In the genomic region with DNA sequence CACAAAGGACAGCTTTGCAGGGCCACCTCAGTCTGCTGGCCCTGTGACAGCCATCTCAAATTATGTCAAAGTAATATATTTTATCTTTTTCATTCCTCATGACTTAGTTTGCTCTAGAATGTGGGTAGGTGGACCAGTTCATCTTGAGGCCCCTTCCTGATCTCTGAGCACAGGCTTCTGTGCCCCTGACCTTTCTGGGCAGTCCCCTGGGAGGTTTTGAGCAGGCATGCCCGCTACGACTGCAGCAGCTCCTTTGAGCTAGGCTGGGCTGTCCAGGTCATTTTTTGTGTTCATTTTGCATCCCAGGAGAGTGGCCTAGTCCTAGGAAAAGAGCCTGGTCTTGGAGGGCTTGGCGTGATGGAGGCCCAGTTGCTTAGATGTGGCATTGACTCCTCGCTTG, we compare ENCODE assay signal across 20 cellular contexts. TPM values are rescaled to one million over a fixed set of nuclear protein-coding genes. Genes with fewer than 3 reads are reported as not detected.
DNase-seq lines count a peak whose midpoint lies in the region; ATAC-seq and TF ChIP-seq lines count a peak whose summit lies in the region.
"Had no signal": no experiment of that assay in that cellular context is flagged by ENCODE, and none has a peak within 500 bp of the region (broad histone marks: within the 10 kb centered on the region; RNA-seq: fewer than 3 reads in every experiment).

No MANE protein-coding gene starts in this region.

- H3K9me3 ChIP-seq in neutrophil = no peaks in the 10 kb centered on the region
- H3K9me3 ChIP-seq: BE2C, ovary, SK-N-SH, upper lobe of left lung had no signal

- no peaks in the 10 kb centered on the region for H3K9me3 Mint-ChIP-seq in activated CD4-positive, alpha-beta T cell treated with anti-CD3 and anti-CD28 coated beads, Interleukin-2, amount 10 ng/mL, durations not matched to agents 24 days and 14 days
- H3K9me3 Mint-ChIP-seq in IgD-negative memory B cell = no peaks in the 10 kb centered on the region
- H3K9me3 Mint-ChIP-seq in activated naive CD8-positive, alpha-beta T cell treated with anti-CD3 and anti-CD28 coated beads for 36 hours = no peaks in the 10 kb centered on the region

- H3K27ac Mint-ChIP-seq in activated CD4-positive, alpha-beta T cell treated with anti-CD3 and anti-CD28 coated beads, Interleukin-2, amount 10 ng/mL, durations not matched to agents 24 days and 14 days = peak overlapping the region; percentile 71
- peak overlapping the region in 2 of 3 donors; percentile 64 to 80 for H3K27ac Mint-ChIP-seq in IgD-negative memory B cell
- H3K27ac Mint-ChIP-seq in activated naive CD8-positive, alpha-beta T cell treated with anti-CD3 and anti-CD28 coated beads for 36 hours = peak overlapping the region; percentile 99

- intact Hi-C loops in activated CD4-positive, alpha-beta T cell treated with anti-CD3 and anti-CD28 coated beads, Interleukin-2, amount 10 ng/mL, durations not matched to agents 24 days and 14 days (cut with micrococcal nuclease) = no loop called here

- no peaks in the 10 kb centered on the region for H3K27me3 Mint-ChIP-seq in activated CD4-positive, alpha-beta T cell treated with anti-CD3 and anti-CD28 coated beads, Interleukin-2, amount 10 ng/mL, durations not matched to agents 24 days and 14 days
- H3K27me3 Mint-ChIP-seq in IgD-negative memory B cell = no peaks in the 10 kb centered on the region
- H3K27me3 Mint-ChIP-seq in activated naive CD8-positive, alpha-beta T cell treated with anti-CD3 and anti-CD28 coated beads for 36 hours = no peaks in the 10 kb centered on the region

- H3K4me1 Mint-ChIP-seq in activated CD4-positive, alpha-beta T cell treated with anti-CD3 and anti-CD28 coated beads, Interleukin-2, amount 10 ng/mL, durations not matched to agents 24 days and 14 days = peaks cover 96% of the 10 kb centered on the region
- peaks cover 51 to 78% (median 51%) of the 10 kb centered on the region in 3 donors for H3K4me1 Mint-ChIP-seq in IgD-negative memory B cell
- H3K4me1 Mint-ChIP-seq in activated naive CD8-positive, alpha-beta T cell treated with anti-CD3 and anti-CD28 coated beads for 36 hours = peaks cover 94% of the 10 kb centered on the region

- ATAC-seq in GM19452 (IDR thresholded peaks at IDR 0.05; ENCODE audit: unreplicated experiment) = no peak
- ATAC-seq: HepG2 had no signal

- H3K27ac ChIP-seq in neutrophil = peak overlapping the region; percentile 100
- H3K27ac ChIP-seq: brain microvascular endothelial cell, ovary, upper lobe of left lung had no signal

- H3K36me3 Mint-ChIP-seq in activated CD4-positive, alpha-beta T cell treated with anti-CD3 and anti-CD28 coated beads, Interleukin-2, amount 10 ng/mL, durations not matched to agents 24 days and 14 days (ENCODE audit: low read depth) = peaks cover 84% of the 10 kb centered on the region
- H3K36me3 Mint-ChIP-seq in IgD-negative memory B cell = no peaks in the 10 kb centered on the region
- H3K36me3 Mint-ChIP-seq in activated naive CD8-positive, alpha-beta T cell treated with anti-CD3 and anti-CD28 coated beads for 36 hours = peaks cover 88% of the 10 kb centered on the region

- H3K36me3 ChIP-seq in neutrophil = peaks cover 88% of the 10 kb centered on the region
- H3K36me3 ChIP-seq: BE2C, brain microvascular endothelial cell, ovary, upper lobe of left lung had no signal

- H3K4me3 Mint-ChIP-seq in activated CD4-positive, alpha-beta T cell treated with anti-CD3 and anti-CD28 coated beads, Interleukin-2, amount 10 ng/mL, durations not matched to agents 24 days and 14 days = peak overlapping the region; percentile 98
- peak overlapping the region in 1 of 4 donors; percentile 70 for H3K4me3 Mint-ChIP-seq in IgD-negative memory B cell
- H3K4me3 Mint-ChIP-seq in activated naive CD8-positive, alpha-beta T cell treated with anti-CD3 and anti-CD28 coated beads for 36 hours = peak overlapping the region; percentile 82

- H3K4me3 ChIP-seq in neutrophil (ENCODE audit: low read depth in 1 of 2, low read length in 1 of 2) = peak overlapping the region in 1 of 2 experiments; percentile 96
- H3K4me3 ChIP-seq: ovary, upper lobe of left lung had no signal

- no peak for TF ChIP-seq CTCF in neutrophil (IDR thresholded peaks at IDR 0.05)

- DNase-seq in activated CD4-positive, alpha-beta T cell treated with anti-CD3 and anti-CD28 coated beads, Interleukin-2, amount 10 ng/mL, durations not matched to agents 24 days and 14 days = no peak
- DNase-seq in activated CD4-positive, alpha-beta T cell treated with anti-CD3 and anti-CD28 coated beads, Interleukin-2, amount 50 U/mL, for 4 hours = no peak
- DNase-seq in activated naive CD8-positive, alpha-beta T cell treated with anti-CD3 and anti-CD28 coated beads for 36 hours = no peak
- no peak for DNase-seq in stimulated activated CD4-positive, alpha-beta T cell treated with anti-CD3 and anti-CD28 coated beads, Interleukin-12 subunit alpha, Interleukin-12 subunit beta, amount 100 ng/mL, for 4 hours
- DNase-seq in COLO829 (ENCODE audit: low spot score) = no peak
- DNase-seq: activated CD4-positive, alpha-beta T cell treated with anti-CD3 and anti-CD28 coated beads for 1 hour; BE2C; brain microvascular endothelial cell; GOT3; kidney glomerular epithelial cell; NCI-H1092 treated with DMSO at 0.1 percent for 48 hours; NCI-H1930; ovary; SK-N-SH; stimulated activated CD4-positive, alpha-beta T cell treated with anti-CD3 and anti-CD28 coated beads, Interleukin-4, amount 100 ng/mL, for 4 hours; upper lobe of left lung had no signal

- H3K4me1 ChIP-seq in neutrophil (ENCODE audit: control insufficient read depth in 1 of 2, insufficient read depth in 1 of 2, low read depth in 1 of 2, low read length in 1 of 2) = peaks cover 100% of the 10 kb centered on the region in 2 experiments
- H3K4me1 ChIP-seq: BE2C had no signal

- no peaks in the 10 kb centered on the region for H3K27me3 ChIP-seq in neutrophil
- H3K27me3 ChIP-seq: BE2C, brain microvascular endothelial cell, ovary, upper lobe of left lung had no signal

RNA-seq across cellular contexts. Expression of a gene that starts 42.7 kb away (rescaled TPM):
- total RNA-seq in activated CD4-positive, alpha-beta T cell treated with anti-CD3 and anti-CD28 coated beads, Interleukin-2, amount 10 ng/mL, durations not matched to agents 24 days and 14 days = 86.6 and 89.4 TPM in 2 replicates
- 40.4 TPM for polyA plus RNA-seq in IgD-negative memory B cell
- 100 to 1,000 TPM; 112 to 113 TPM for total RNA-seq in activated naive CD8-positive, alpha-beta T cell treated with anti-CD3 and anti-CD28 coated beads for 36 hours
